In genomic region chr14:105087308-105087962, GRCh38 we compare ENCODE assay signal across 8 cellular contexts. TPM values are rescaled to one million over a fixed set of nuclear protein-coding genes. Genes with fewer than 3 reads are reported as not detected.
A peak's percentile ranks its signal among the peaks of the same experiment; 100 is the strongest.
DNase-seq lines count a peak whose midpoint lies in the region; ATAC-seq and TF ChIP-seq lines count a peak whose summit lies in the region.

No MANE protein-coding gene starts in this region.

- H3K4me3 Mint-ChIP-seq in Calu3 (ENCODE audit: low read depth, unreplicated experiment) (peak overlapping the region; percentile 79), neural progenitor cell (peak overlapping the region; percentile 79)

- H4K20me1 ChIP-seq in neural progenitor cell (ENCODE audit: low read depth) = peaks cover 36% of the 10 kb centered on the region

- peak overlapping the region; percentile 77 for H2AFZ ChIP-seq in neural progenitor cell (replicated peaks)

- peak overlapping the region; percentile 90 for H3K4me2 ChIP-seq in neural progenitor cell

- DNase-seq in Calu3 (peak; percentile 56), HCEC 1CT (peak; percentile 75), fibroblast of pulmonary artery (ENCODE audit: low read depth) (peak; percentile 42), neural progenitor cell (ENCODE audit: low spot score) (peak; percentile 76), Ammon's horn (ENCODE audit: low spot score) (no peak)

- peaks cover 39% of the 10 kb centered on the region for H3K27me3 ChIP-seq in neural progenitor cell

- H3F3A ChIP-seq in neural progenitor cell (ENCODE audit: low read depth) = peaks cover 31% of the 10 kb centered on the region

- H3K27me3 Mint-ChIP-seq in Calu3 (ENCODE audit: unreplicated experiment) (peaks cover 22% of the 10 kb centered on the region), neural progenitor cell (ENCODE audit: insufficient read depth, low read depth) (peaks cover 18% of the 10 kb centered on the region)

- CTCF ChIA-PET in Calu3 (lab: Charles Lee) = interaction anchor here (1.0 to 1.8 kb wide), 4 partner anchors 67 to 265 kb away, joined by 3 to 8 read pairs (median 4); partner anchors contain the start of gene CDCA4

- peaks cover 11% of the 10 kb centered on the region for H3K4me1 ChIP-seq in neural progenitor cell

- no peak for ATAC-seq in HG02678 (IDR thresholded peaks at IDR 0.05; ENCODE audit: unreplicated experiment)
- no peak for ATAC-seq in GM21367 (IDR thresholded peaks at IDR 0.05; ENCODE audit: unreplicated experiment)

- H3K9me3 Mint-ChIP-seq in Calu3 (ENCODE audit: low read depth, unreplicated experiment) = no peaks in the 10 kb centered on the region
- no peaks in the 10 kb centered on the region for H3K9me3 Mint-ChIP-seq in neural progenitor cell

- intact Hi-C loops in Calu3 (cut with micrococcal nuclease; ENCODE audit: unreplicated experiment) = loop anchor here (2.0 to 10.0 kb wide), 2 partner anchors 73 to 111 kb away; no protein-coding TSS in a partner anchor

- TF ChIP-seq CTCF in Calu3 (IDR thresholded peaks at IDR 0.05; ENCODE audit: unreplicated experiment) = no peak
- no peak for TF ChIP-seq CTCF in VCaP (conservative IDR thresholded peaks at IDR 0.05)
- no peak for TF ChIP-seq CTCF in fibroblast of pulmonary artery (IDR thresholded peaks at IDR 0.05; ENCODE audit: low read length, missing control alignments)
- no peak for TF ChIP-seq CTCF in neural progenitor cell (IDR thresholded peaks at IDR 0.05)

- no peak overlapping the region for H3K9ac ChIP-seq in neural progenitor cell

- BruUV-seq in Calu3 (replicated peaks; lab: Mats Ljungman, UMichigan) = no TSS peak

- H3K36me3 Mint-ChIP-seq in Calu3 (ENCODE audit: insufficient read depth, unreplicated experiment) (peaks cover 48% of the 10 kb centered on the region), neural progenitor cell (no peaks in the 10 kb centered on the region)

- peaks cover 17% of the 10 kb centered on the region for H3K4me1 Mint-ChIP-seq in Calu3 (ENCODE audit: low read depth, unreplicated experiment)
- H3K4me1 Mint-ChIP-seq in neural progenitor cell = peaks cover 12% of the 10 kb centered on the region

- H3K27ac ChIP-seq in VCaP (peak overlapping the region; percentile 28; the same call in 1 of the 2 replicates), neural progenitor cell (no peak overlapping the region)

- no peaks in the 10 kb centered on the region for H3K36me3 ChIP-seq in neural progenitor cell

- H3K4me3 ChIP-seq in fibroblast of pulmonary artery (replicated peaks; ENCODE audit: low read depth, low read length) = peak overlapping the region; percentile 52
- peak overlapping the region; percentile 58 for H3K4me3 ChIP-seq in neural progenitor cell

- H3K27ac Mint-ChIP-seq in Calu3 (ENCODE audit: unreplicated experiment) (no peak overlapping the region), neural progenitor cell (no peak overlapping the region)

- H3K9me3 ChIP-seq in neural progenitor cell (ENCODE audit: low read depth) = no peaks in the 10 kb centered on the region

- no peaks in the 10 kb centered on the region for H3K79me2 ChIP-seq in neural progenitor cell (ENCODE audit: low read depth)

RNA-seq across cellular contexts. Expression of gene GPR132, which starts 22.2 kb away (rescaled TPM):
- total RNA-seq in Calu3 (2022) (1.4 TPM in 2 replicates), neural progenitor cell (ENCODE audit: low replicate concordance) (0.22 and 0.51 TPM in 2 replicates)
